Comparison of ENCODE assay signal across 1 cellular context in the genomic region with DNA sequence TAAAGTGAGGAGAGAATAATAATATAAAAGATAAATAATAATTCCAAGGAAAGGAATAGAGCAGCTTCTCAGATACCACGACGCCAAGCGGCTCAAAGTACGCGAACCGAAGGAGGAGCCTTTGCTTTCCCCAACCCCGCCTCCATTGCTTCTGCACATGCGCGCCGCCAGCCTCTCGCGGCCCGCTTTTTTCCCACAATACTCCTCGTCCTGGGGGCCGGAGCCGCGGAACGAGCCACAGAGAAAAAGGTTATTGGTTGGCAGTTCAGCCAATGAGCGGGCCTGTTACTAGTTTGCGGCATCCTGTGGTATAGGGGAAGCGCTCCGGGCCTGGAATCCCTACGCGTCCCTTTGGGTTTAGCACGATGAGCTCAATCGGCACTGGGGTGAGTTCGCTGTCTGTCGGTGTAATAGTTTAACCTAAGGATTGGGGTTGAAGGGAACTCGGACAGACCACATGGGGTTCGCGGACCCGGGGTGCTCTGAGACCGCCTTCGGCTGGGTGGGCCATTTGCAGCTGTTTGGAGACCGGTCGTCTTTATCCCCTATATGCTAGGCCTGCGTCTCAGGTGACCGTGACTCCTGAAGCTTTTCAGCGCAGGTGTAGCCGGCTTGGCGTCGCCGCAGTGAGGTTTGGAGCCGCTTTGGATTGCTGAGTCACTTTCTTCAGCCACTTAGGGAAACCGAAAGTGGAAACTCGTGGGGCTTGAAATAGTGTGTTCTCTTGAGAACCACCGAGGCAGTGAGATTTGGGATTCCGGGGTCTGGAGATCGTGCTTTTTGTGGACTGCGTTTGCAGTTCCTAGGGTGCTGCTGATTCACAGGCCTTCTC.
TF ChIP-seq lines count a peak whose summit lies in the region.

A gene (plus strand): TSS at position 288 of the 832 bp plus-strand sequence. CDS start 78 bp downstream, at position 366.

TF ChIP-seq in WTC11, 78 proteins besides CTCF, POLR2A, EP300 and RAD21 (continued from another document):
- TF ChIP-seq, protein P1, sequence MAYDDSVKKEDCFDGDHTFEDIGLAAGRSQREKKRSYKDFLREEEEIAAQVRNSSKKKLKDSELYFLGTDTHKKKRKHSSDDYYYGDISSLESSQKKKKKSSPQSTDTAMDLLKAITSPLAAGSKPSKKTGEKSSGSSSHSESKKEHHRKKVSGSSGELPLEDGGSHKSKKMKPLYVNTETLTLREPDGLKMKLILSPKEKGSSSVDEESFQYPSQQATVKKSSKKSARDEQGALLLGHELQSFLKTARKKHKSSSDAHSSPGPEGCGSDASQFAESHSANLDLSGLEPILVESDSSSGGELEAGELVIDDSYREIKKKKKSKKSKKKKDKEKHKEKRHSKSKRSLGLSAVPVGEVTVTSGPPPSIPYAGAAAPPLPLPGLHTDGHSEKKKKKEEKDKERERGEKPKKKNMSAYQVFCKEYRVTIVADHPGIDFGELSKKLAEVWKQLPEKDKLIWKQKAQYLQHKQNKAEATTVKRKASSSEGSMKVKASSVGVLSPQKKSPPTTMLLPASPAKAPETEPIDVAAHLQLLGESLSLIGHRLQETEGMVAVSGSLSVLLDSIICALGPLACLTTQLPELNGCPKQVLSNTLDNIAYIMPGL (CRISPR knock-in tag; IDR thresholded peaks at IDR 0.05) = peak; percentile 26; the same call in 1 of the 2 replicates
- TF ChIP-seq ATF1 (CRISPR knock-in tag; IDR thresholded peaks at IDR 0.05) (no peak), ETV6 (CRISPR knock-in tag; IDR thresholded peaks at IDR 0.05) (peak; percentile 57; the same call in 1 of the 2 replicates)
